In genomic region chr4:26719954-26720552, GRCh38 we compare ENCODE assay signal across 10 cellular contexts.
DNase-seq lines count a peak whose midpoint lies in the region; ATAC-seq and TF ChIP-seq lines count a peak whose summit lies in the region.
"Had no signal": no experiment of that assay in that cellular context is flagged by ENCODE, and none has a peak within 500 bp of the region (broad histone marks: within the 10 kb centered on the region; RNA-seq: fewer than 3 reads in every experiment).

No MANE protein-coding gene starts in this region.

- no peaks in the 10 kb centered on the region for H3K36me3 ChIP-seq in psoas muscle (ENCODE audit: insufficient read depth in 1 of 2, low read depth in 1 of 2)
- no peaks in the 10 kb centered on the region for H3K36me3 ChIP-seq in mucosa of descending colon (ENCODE audit: low read depth)
- H3K36me3 ChIP-seq: BLaER1 had no signal

- WGBS in psoas muscle, 3 donors: 74 to 79% (median 74%) methylated on average over 1 of the region's 1 CpG

- peak; percentile 8 for DNase-seq in DMS153 treated with DMSO at 0.1 percent for 48 hours (lab: John Stamatoyannopoulos, UW; ENCODE audit: unreplicated experiment)
- DNase-seq in DMS153 (lab: John Stamatoyannopoulos, UW): no peak
- peak; percentile 32 for DNase-seq in NCI-H1694 treated with DMSO at 0.1 percent for 48 hours (lab: John Stamatoyannopoulos, UW)
- DNase-seq in dermis microvascular lymphatic vessel endothelial cell (ENCODE audit: low read depth in 2 of 2): peak; percentile 21 to 40
- no peak for DNase-seq in psoas muscle
- no peak for DNase-seq in mucosa of descending colon
- DNase-seq in stimulated activated CD4-positive, alpha-beta T cell treated with anti-CD3 and anti-CD28 coated beads, Interleukin-4, amount 100 ng/mL, for 24 hours: no peak
- DNase-seq in activated T-cell treated with anti-CD3 and anti-CD28 coated beads, Interleukin-2, amount 50 U/mL, for 48 hours: no peak
- DNase-seq: activated B cell treated with CpG ODN at 0.5 μM for 24 hours had no signal

- H3K9me3 ChIP-seq in psoas muscle (no peaks in the 10 kb centered on the region), mucosa of descending colon (no peaks in the 10 kb centered on the region)
- H3K9me3 ChIP-seq: BLaER1 had no signal

- H3K4me3 ChIP-seq in psoas muscle (no peak overlapping the region), mucosa of descending colon (no peak overlapping the region)
- H3K4me3 ChIP-seq: BLaER1 had no signal

- H3K27me3 ChIP-seq in psoas muscle (ENCODE audit: insufficient read depth in 3 of 3, low read length in 2 of 3): no peaks in the 10 kb centered on the region
- H3K27me3 ChIP-seq: BLaER1 had no signal

- intact Hi-C loops in psoas muscle (cut with DNase I): loop anchor here (2.0 to 10.0 kb wide), 3 partner anchors 261 to 292 kb away; no protein-coding TSS in a partner anchor
- intact Hi-C loops in mucosa of descending colon (cut with DNase I, micrococcal nuclease): no loop called here

- no peak overlapping the region for H3K27ac ChIP-seq in psoas muscle
- H3K27ac ChIP-seq: BLaER1 had no signal

- TF ChIP-seq CTCF in psoas muscle (IDR thresholded peaks at IDR 0.05) (peak; percentile 65), mucosa of descending colon (IDR thresholded peaks at IDR 0.05) (no peak)

- H3K4me1 ChIP-seq in psoas muscle (peaks cover 10% of the 10 kb centered on the region), mucosa of descending colon (ENCODE audit: low read depth) (no peaks in the 10 kb centered on the region)

- ATAC-seq in psoas muscle: no peak
- no peak for ATAC-seq in mucosa of descending colon

Comparison
In these comparisons a context has a peak if more than half of its experiments do, and no peak if none do; other contexts are left out.
1. DNase-seq: peak in DMS153 treated with DMSO at 0.1 percent for 48 hours (single experiment), NCI-H1694 treated with DMSO at 0.1 percent for 48 hours (single experiment) and dermis microvascular lymphatic vessel endothelial cell (2 of 2); none in DMS153 (single experiment), psoas muscle (0 of 2), mucosa of descending colon (0 of 3), stimulated activated CD4-positive, alpha-beta T cell treated with anti-CD3 and anti-CD28 coated beads, Interleukin-4, amount 100 ng/mL, for 24 hours (single experiment) and activated T-cell treated with anti-CD3 and anti-CD28 coated beads, Interleukin-2, amount 50 U/mL, for 48 hours (0 of 2).
2. intact Hi-C loops: an anchor here in psoas muscle (2.0 to 10.0 kb wide); none called in mucosa of descending colon.